Comparison of ENCODE assay signal across 20 cellular contexts in the genomic region with DNA sequence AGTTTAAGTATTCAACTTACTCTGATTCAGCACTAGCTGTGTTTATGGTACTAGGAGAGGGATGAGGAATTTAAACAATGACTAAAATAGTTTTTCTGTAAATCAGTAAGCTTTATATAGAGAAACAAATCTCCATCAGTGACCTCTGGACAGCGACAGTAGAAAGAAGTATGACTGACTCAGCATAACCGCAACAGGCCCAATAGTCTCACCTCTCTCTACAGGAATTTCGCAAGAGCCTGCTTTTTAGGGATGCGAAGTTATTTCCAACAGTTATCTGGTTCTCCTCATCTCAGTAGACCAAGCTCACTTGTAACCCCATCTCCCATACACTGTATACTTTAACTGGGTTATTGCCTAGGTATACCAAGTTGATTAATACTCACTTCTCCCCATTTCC.
DNase-seq lines count a peak whose midpoint lies in the region; ATAC-seq, FAIRE-seq and TF ChIP-seq lines count a peak whose summit lies in the region.
"Had no signal": no experiment of that assay in that cellular context is flagged by ENCODE, and none has a peak within 500 bp of the region (broad histone marks: within the 10 kb centered on the region; RNA-seq: fewer than 3 reads in every experiment).

No MANE protein-coding gene starts in this region.

- no peak overlapping the region for H2AK5ac ChIP-seq in mesendoderm (ENCODE audit: low read length)

- TF ChIP-seq EP300 in A549 (IDR thresholded peaks at IDR 0.05) (no peak), gastroesophageal sphincter (IDR thresholded peaks at IDR 0.05) (no peak)

- TF ChIP-seq CTCF in A549 (IDR thresholded peaks at IDR 0.05), result no peak
- no peak for TF ChIP-seq CTCF in gastroesophageal sphincter (IDR thresholded peaks at IDR 0.05)
- no peak for TF ChIP-seq CTCF in omental fat pad (IDR thresholded peaks at IDR 0.05)
- TF ChIP-seq CTCF in GM20000 (IDR thresholded peaks at IDR 0.05; ENCODE audit: extremely low read depth, missing control alignments), result no peak
- no peak for TF ChIP-seq CTCF in BE2C (IDR thresholded peaks at IDR 0.05; ENCODE audit: low read depth, low read length)

- H3K79me2 ChIP-seq in mesendoderm (ENCODE audit: control insufficient read depth, insufficient read depth, low read length), result no peaks in the 10 kb centered on the region

- no peaks in the 10 kb centered on the region for H3K4me1 ChIP-seq in A549
- peaks cover 0 to 10% (median 0%) of the 10 kb centered on the region in 3 donors for H3K4me1 ChIP-seq in gastroesophageal sphincter
- no peaks in the 10 kb centered on the region for H3K4me1 ChIP-seq in mesendoderm (ENCODE audit: control insufficient read depth, low read depth, low read length)
- peaks cover 9% of the 10 kb centered on the region; the same call in 1 of the 2 replicates for H3K4me1 ChIP-seq in BE2C
- H3K4me1 ChIP-seq: Peyer's patch had no signal

- POLR2A ChIA-PET in A549 (lab: Yijun Ruan, JAX), result no interaction called here

- H2BK5ac ChIP-seq in mesendoderm (ENCODE audit: low read length), result no peak overlapping the region

- no peak for TF ChIP-seq POLR2A in A549 (IDR thresholded peaks at IDR 0.05; ENCODE audit: low read length)
- no peak for TF ChIP-seq POLR2A in gastroesophageal sphincter (IDR thresholded peaks at IDR 0.05)

- no peak overlapping the region for H3K18ac ChIP-seq in mesendoderm (ENCODE audit: low read length)

- H3K27me3 ChIP-seq in gastroesophageal sphincter (no peaks in the 10 kb centered on the region), mesendoderm (ENCODE audit: insufficient read depth, low read length, poor library complexity) (no peaks in the 10 kb centered on the region), BE2C (no peaks in the 10 kb centered on the region)
- H3K27me3 ChIP-seq: Peyer's patch had no signal

- no peak for FAIRE-seq in A549 (lab: Jason Lieb, UNC)
- FAIRE-seq: GM12878, GM19239 had no signal

- no peak overlapping the region for H4K5ac ChIP-seq in mesendoderm (ENCODE audit: low read length)

- H3K79me1 ChIP-seq in mesendoderm (ENCODE audit: low read length), result no peaks in the 10 kb centered on the region

- no peak overlapping the region for H3K4me2 ChIP-seq in A549
- H3K4me2 ChIP-seq in mesendoderm (ENCODE audit: low read length), result no peak overlapping the region

- no peak overlapping the region for H4K8ac ChIP-seq in mesendoderm (ENCODE audit: low read depth, low read length)

- H3K56ac ChIP-seq in mesendoderm (ENCODE audit: low read length), result no peak overlapping the region

- no peak overlapping the region for H2BK15ac ChIP-seq in mesendoderm (replicated peaks; ENCODE audit: low read depth)

- H3K4ac ChIP-seq in mesendoderm (ENCODE audit: low read depth, low read length), result no peak overlapping the region

- H2BK120ac ChIP-seq in mesendoderm (ENCODE audit: low read depth, low read length), result no peak overlapping the region

- H3K27ac ChIP-seq in A549, result no peak overlapping the region
- peak overlapping the region in 3 of 4 donors; percentile 17 to 40 (median 27) for H3K27ac ChIP-seq in gastroesophageal sphincter
- H3K27ac ChIP-seq in mesendoderm (ENCODE audit: low read depth, low read length), result no peak overlapping the region
- H3K27ac ChIP-seq: Peyer's patch had no signal

- TF ChIP-seq RAD21 in A549 (conservative IDR thresholded peaks at IDR 0.05 in 1 of 2, IDR thresholded peaks at IDR 0.05 in 1 of 2), result no peak

- ATAC-seq in A549, result no peak
- peak; percentile 36 for ATAC-seq in gastroesophageal sphincter
- no peak for ATAC-seq in omental fat pad (ENCODE audit: low FRiP score)
- ATAC-seq in esophagus mucosa, result no peak
- ATAC-seq: GM12878, Right ventricle myocardium inferior had no signal

- no peaks in the 10 kb centered on the region for H3K9me3 ChIP-seq in A549
- H3K9me3 ChIP-seq in gastroesophageal sphincter, result no peaks in the 10 kb centered on the region
- no peaks in the 10 kb centered on the region for H3K9me3 ChIP-seq in BE2C
- H3K9me3 ChIP-seq: Peyer's patch had no signal

- WGBS in A549 (ENCODE audit: missing lambda C conversion rate), result 25% methylated on average over 4 of the region's 4 CpGs
- WGBS in gastroesophageal sphincter (ENCODE audit: low coverage in 1 of 2), 2 donors, result 43 to 48% methylated on average over 4 of the region's 4 CpGs
- WGBS in mesendoderm (ENCODE audit: extremely low coverage, insufficient coverage, low lambda C conversion rate), result no CpG with 5 or more reads among the region's 4 CpGs

- H3K9ac ChIP-seq in mesendoderm (ENCODE audit: low read length), result no peak overlapping the region

- H3K4me3 ChIP-seq in A549 (no peak overlapping the region), gastroesophageal sphincter (no peak overlapping the region), mesendoderm (ENCODE audit: low read length) (no peak overlapping the region), BE2C (ENCODE audit: low read depth, low read length) (no peak overlapping the region)
- H3K4me3 ChIP-seq: GM12878, Peyer's patch had no signal

- H3K23ac ChIP-seq in mesendoderm (ENCODE audit: low read length), result no peak overlapping the region

- no peaks in the 10 kb centered on the region for H3K36me3 ChIP-seq in gastroesophageal sphincter
- no peaks in the 10 kb centered on the region for H3K36me3 ChIP-seq in mesendoderm (ENCODE audit: control insufficient read depth, insufficient read depth, low read length)
- H3K36me3 ChIP-seq in BE2C, result no peaks in the 10 kb centered on the region
- H3K36me3 ChIP-seq: Peyer's patch had no signal

- CTCF ChIA-PET in A549 (lab: Yijun Ruan, JAX), result no interaction called here

- no peak for DNase-seq in A549 (ENCODE audit: low read depth in 1 of 2, low spot score in 1 of 2)
- peak; percentile 8 for DNase-seq in RKO (ENCODE audit: low spot score)
- DNase-seq in mesendoderm, result peak; percentile 27
- no peak for DNase-seq in omental fat pad (ENCODE audit: low spot score)
- no peak for DNase-seq in GM20000 (ENCODE audit: low spot score)
- DNase-seq in BE2C, result no peak
- DNase-seq: 8988T; CD4-positive, alpha-beta memory T cell; DMS53; EL; H7; NCI-H1417 treated with DMSO at 0.1 percent for 48 hours; NCI-H1930; NCI-H526; Peyer's patch had no signal

TF ChIP-seq in A549, 52 proteins besides CTCF, POLR2A, EP300 and RAD21:
- peak; percentile 19 for TF ChIP-seq MAFK (IDR thresholded peaks at IDR 0.05; ENCODE audit: partially characterized antibody)
- no peak for TF ChIP-seq GATA3 (IDR thresholded peaks at IDR 0.05; ENCODE audit: borderline replicate concordance)

Comparison
In these comparisons a context has a peak if more than half of its experiments do, and no peak if none do; other contexts are left out.
1. DNase-seq: peak in RKO (single experiment) and mesendoderm (single experiment); none in A549 (0 of 2), omental fat pad (single experiment), GM20000 (single experiment) and BE2C (single experiment).
2. H3K27ac ChIP-seq: peak in gastroesophageal sphincter (3 of 4); none in A549 (0 of 2) and mesendoderm (single experiment).